ENCODE assay signal across 7 cellular contexts in the genomic region with DNA sequence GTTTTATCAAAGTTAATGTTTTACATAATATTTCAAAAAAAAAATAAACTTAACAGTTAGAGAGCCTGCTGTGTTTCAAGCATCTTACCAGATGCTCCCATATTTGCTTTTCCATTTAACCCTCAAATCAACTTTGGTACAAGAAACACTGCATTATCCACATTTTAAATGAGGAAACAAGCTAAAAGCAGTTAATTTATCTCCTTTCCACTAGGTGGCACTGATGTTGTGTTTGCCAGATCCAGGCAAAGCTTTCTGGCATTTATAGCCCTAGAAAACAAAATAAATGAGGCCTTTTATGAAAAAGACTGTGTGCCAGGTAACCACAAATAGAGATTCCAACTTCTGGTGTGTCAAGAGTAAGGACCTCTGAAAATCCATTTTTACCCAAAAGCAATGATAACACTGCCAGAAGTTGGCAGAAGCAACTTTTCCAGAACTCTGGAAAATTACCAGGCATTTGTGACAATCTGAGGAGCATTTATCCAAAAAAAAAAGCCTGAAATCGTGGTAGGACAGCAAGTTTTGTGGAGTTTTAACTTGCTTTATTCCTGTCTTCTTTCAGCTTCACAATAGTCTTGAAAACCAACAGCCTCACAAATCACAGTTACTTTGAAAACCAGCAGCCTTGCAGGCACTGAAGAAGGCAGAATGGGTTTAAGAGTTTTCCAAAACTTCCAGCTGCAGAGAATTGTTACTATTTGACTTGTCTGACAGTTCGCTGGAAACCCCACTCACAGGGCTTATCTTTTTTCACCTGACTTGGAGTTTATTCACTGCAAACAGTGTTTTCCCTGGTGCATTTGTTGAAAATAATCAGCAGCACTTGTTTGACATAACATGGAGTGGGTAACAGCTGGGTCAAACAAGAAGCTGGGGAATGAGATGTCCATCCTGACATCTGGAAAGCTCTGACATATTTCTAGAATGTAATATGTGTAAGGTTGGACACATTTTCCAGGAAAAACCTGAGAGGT. TPM values are rescaled to one million over a fixed set of nuclear protein-coding genes. Genes with fewer than 3 reads are reported as not detected.
A peak's percentile ranks its signal among the peaks of the same experiment; 100 is the strongest.
DNase-seq lines count a peak whose midpoint lies in the region; FAIRE-seq and TF ChIP-seq lines count a peak whose summit lies in the region.

No MANE protein-coding gene starts in this region.

- H3K27me3 ChIP-seq in H1 (replicated peaks in 1 of 4; ENCODE audit: control insufficient read depth in 3 of 4, extremely low read depth in 1 of 4, insufficient read depth in 3 of 4, low read length in 3 of 4), result no peaks in the 10 kb centered on the region

- no peak overlapping the region for H3K27ac Mint-ChIP-seq in activated T-cell treated with anti-CD3 and anti-CD28 coated beads, Interleukin-2, amount 50 U/mL, for 24 hours

- H4K20me1 ChIP-seq in H1 (replicated peaks in 1 of 2; ENCODE audit: control insufficient read depth in 1 of 2, insufficient read depth in 2 of 2, low read length in 2 of 2), result peaks cover 0 to 2% of the 10 kb centered on the region in 2 experiments

- TF ChIP-seq RAD21 in H1 (IDR thresholded peaks at IDR 0.05 in 1 of 2, conservative IDR thresholded peaks at IDR 0.05 in 1 of 2; ENCODE audit: low read depth in 2 of 2, low read length in 2 of 2), result peak; percentile 73 to 78

- H3K4me1 ChIP-seq in H1 (replicated peaks in 1 of 4; ENCODE audit: control insufficient read depth in 3 of 4, insufficient read depth in 4 of 4, low read length in 3 of 4), result no peaks in the 10 kb centered on the region

- H3K4me1 Mint-ChIP-seq in activated T-cell treated with anti-CD3 and anti-CD28 coated beads, Interleukin-2, amount 50 U/mL, for 24 hours (ENCODE audit: low read depth), result peaks cover 41% of the 10 kb centered on the region

- no peaks in the 10 kb centered on the region; a peak in 2 of 8 replicates for H3K36me3 ChIP-seq in H1 (ENCODE audit: control insufficient read depth in 2 of 4, insufficient read depth in 4 of 4, low read length in 3 of 4)

- no peak overlapping the region for H2AFZ ChIP-seq in H1 (ENCODE audit: low read length)

- H3K9me3 ChIP-seq in H1 (ENCODE audit: insufficient read depth in 2 of 2, low read depth in 1 of 2, low read length in 1 of 2), result no peaks in the 10 kb centered on the region

- H3K23me2 ChIP-seq in H1 (ENCODE audit: low read depth, low read length), result no peaks in the 10 kb centered on the region

- no peak overlapping the region for H2BK15ac ChIP-seq in H1 (ENCODE audit: low read length)

- H2BK12ac ChIP-seq in H1 (ENCODE audit: low read depth, low read length), result no peak overlapping the region

- no peak overlapping the region for H3K4me2 ChIP-seq in H1 (ENCODE audit: insufficient read depth in 1 of 2, low read depth in 2 of 2, low read length in 2 of 2)

- H3K9ac ChIP-seq in H1 (replicated peaks in 1 of 4; ENCODE audit: extremely low read depth in 1 of 4, low read depth in 3 of 4, low read length in 3 of 4), result no peak overlapping the region

- H3K4ac ChIP-seq in H1 (replicated peaks; ENCODE audit: insufficient read length, low read depth, low read length), result no peak overlapping the region

- WGBS in H1 (ENCODE audit: extremely low coverage in 1 of 2, insufficient coverage in 1 of 2, insufficient read length in 1 of 2, insufficient replicate concordance in 2 of 2, low coverage in 1 of 2, low lambda C conversion rate in 2 of 2, missing lambda C conversion rate in 1 of 2), 2 experiments, result 85% methylated on average over 2 of the region's 2 CpGs; no CpG with 5 or more reads in 1 of the 2 experiments

- peaks cover 2% of the 10 kb centered on the region; the same call in 1 of the 2 replicates for H3K79me1 ChIP-seq in H1 (ENCODE audit: low read depth, low read length)

- H4K5ac ChIP-seq in H1 (ENCODE audit: insufficient read length, low read depth, low read length), result no peak overlapping the region

- H3K4me3 Mint-ChIP-seq in activated T-cell treated with anti-CD3 and anti-CD28 coated beads, Interleukin-2, amount 50 U/mL, for 24 hours, result no peak overlapping the region

- H3K36me3 Mint-ChIP-seq in activated T-cell treated with anti-CD3 and anti-CD28 coated beads, Interleukin-2, amount 50 U/mL, for 24 hours (ENCODE audit: low read depth), result peaks cover 38% of the 10 kb centered on the region

- H3K56ac ChIP-seq in H1 (replicated peaks; ENCODE audit: insufficient read length, low read depth, low read length), result no peak overlapping the region

- no peak overlapping the region for H4K91ac ChIP-seq in H1 (replicated peaks; ENCODE audit: insufficient read length, low read length)

- H3K27me3 Mint-ChIP-seq in activated T-cell treated with anti-CD3 and anti-CD28 coated beads, Interleukin-2, amount 50 U/mL, for 24 hours, result no peaks in the 10 kb centered on the region

- no peaks in the 10 kb centered on the region for H3K9me3 Mint-ChIP-seq in activated T-cell treated with anti-CD3 and anti-CD28 coated beads, Interleukin-2, amount 50 U/mL, for 24 hours

- CTCF ChIA-PET in RWPE1 (lab: Yijun Ruan, JAX) (interaction anchor here (0.5 to 2.0 kb wide), 20 partner anchors 8 to 1167 kb away, joined by 3 to 13 read pairs (median 4); a partner anchor contains a TSS), H1 (lab: Charles Lee; ENCODE audit: partially characterized antibody) (interaction anchor here (0.5 to 6.0 kb wide), 37 partner anchors 9 to 1467 kb away, joined by 3 to 44 read pairs (median 4); a partner anchor contains a TSS)

- FAIRE-seq in H1 (lab: Jason Lieb, UNC), result peak; percentile 81

- DNase-seq in EH (ENCODE audit: low read depth) (peak; percentile 65), KBM-7 (peak; percentile 49), RWPE1 (ENCODE audit: low spot score) (peak; percentile 41), H1 (ENCODE audit: low read depth in 1 of 2, low spot score in 2 of 2) (no peak), myocyte (ENCODE audit: low read depth) (peak; percentile 51), NK-92 (lab: John Stamatoyannopoulos, UW; ENCODE audit: unreplicated experiment) (no peak)
- no peak for DNase-seq in activated T-cell treated with anti-CD3 and anti-CD28 coated beads, Interleukin-2, amount 50 U/mL, for 24 hours

- no peak overlapping the region for H3K14ac ChIP-seq in H1 (ENCODE audit: insufficient read length)

- no peak for TF ChIP-seq POLR2A in H1 (IDR thresholded peaks at IDR 0.05; ENCODE audit: control extremely low read depth in 1 of 2, low read depth in 2 of 2, low read length in 2 of 2)

- H2BK5ac ChIP-seq in H1 (ENCODE audit: low read depth, low read length), result 0 out of 2 replicates have a peak overlapping the region, but pooled peaks have one; percentile 77

- H2AK5ac ChIP-seq in H1 (ENCODE audit: low read depth, low read length), result no peak overlapping the region

- no peak overlapping the region for H3K23ac ChIP-seq in H1 (ENCODE audit: insufficient read length)

- H4K8ac ChIP-seq in H1 (ENCODE audit: extremely low read depth, insufficient read depth, low read length), result no peak overlapping the region

- H3K27ac ChIP-seq in RWPE1 (no peak overlapping the region), H1 (ENCODE audit: low read depth, low read length) (no peak overlapping the region)

- in situ Hi-C loops in KBM-7 (cut with MboI; ENCODE audit: low pct_unique_long_range_greater_than_20kb, low sequenced_read_pairs), result no loop called here

- POLR2A ChIA-PET in RWPE1 (lab: Yijun Ruan, JAX; ENCODE audit: low non-redundant PET), result interaction anchor here (0.9 kb wide), 1 partner anchor 9 kb away, joined by 3 read pairs; a partner anchor contains a TSS
- POLR2A ChIA-PET in H1 (lab: Charles Lee; ENCODE audit: partially characterized antibody), result interaction anchor here (0.8 to 2.7 kb wide), 4 partner anchors 10 to 171 kb away, joined by 3 to 16 read pairs (median 4); a partner anchor contains a TSS

- H3K79me2 ChIP-seq in H1 (ENCODE audit: control insufficient read depth in 1 of 2, insufficient read depth in 2 of 2, low read length in 2 of 2), result peaks cover 0 to 6% of the 10 kb centered on the region in 2 experiments; a peak in 2 of 4 replicates

- no peak overlapping the region for H3K18ac ChIP-seq in H1 (ENCODE audit: extremely low read depth, low read length)

- TF ChIP-seq EP300 in H1 (IDR thresholded peaks at IDR 0.05; ENCODE audit: borderline replicate concordance in 1 of 2, low read depth in 2 of 2, low read length in 2 of 2), result no peak

- H3K4me3 ChIP-seq in H1 (ENCODE audit: extremely low read depth in 1 of 4, insufficient read depth in 2 of 4, low read depth in 3 of 4, low read length in 4 of 4), result no peak overlapping the region

- no peak overlapping the region for H2BK120ac ChIP-seq in H1 (replicated peaks; ENCODE audit: low read depth, low read length)

- TF ChIP-seq CTCF in RWPE1 (conservative IDR thresholded peaks at IDR 0.05; ENCODE audit: low read depth) (peak; percentile 86), H1 (IDR thresholded peaks at IDR 0.05; ENCODE audit: control extremely low read depth in 1 of 3, insufficient read depth in 1 of 3, low read depth in 1 of 3, low read length in 3 of 3) (peak in 2 of 3 experiments; percentile 54 to 64; a peak in 2 of 4 replicates)

- no peak overlapping the region for H2BK20ac ChIP-seq in H1 (ENCODE audit: low read length)

RNA-seq across cellular contexts. Expression of a gene that starts 9.2 kb away (rescaled TPM):
- 54.1 and 59.7 TPM in 2 replicates for total RNA-seq in H1 (2021; fragmentation: NEBNext Ultra II Directional; extraction: Animal tissue kit (Norgen Biotek cat#: 25700))
- 21.0 and 38.2 TPM in 2 replicates for polyA plus RNA-seq in H1 (2011; rRNA removed)
- polyA plus RNA-seq in H1 (2011; cell fraction: cytosol; rRNA removed), result 50.4 TPM
- 23.6 TPM for polyA plus RNA-seq in H1 (2011; cell fraction: nucleus; rRNA removed)
- polyA plus RNA-seq in H1 (2012, experiment 1 of 2), result 78.5 to 108 TPM (median 96.7 TPM) in 4 replicates
- polyA plus RNA-seq in H1 (2012, experiment 2 of 2), result 10.2 TPM
- 45.3 TPM for polyA plus RNA-seq in H1 (2013, experiment 1 of 2)
- polyA plus RNA-seq in H1 (2013, experiment 2 of 2), result 43.4 TPM
- polyA minus RNA-seq in H1 (2011; rRNA and poly(A)+ RNA removed), result 18.2 and 21.0 TPM in 2 replicates
- polyA minus RNA-seq in H1 (2011; cell fraction: cytosol; rRNA and poly(A)+ RNA removed), result 15.2 TPM
- polyA minus RNA-seq in H1 (2011; cell fraction: nucleus; rRNA and poly(A)+ RNA removed), result 12.5 TPM
- 20.5 and 25.8 TPM in 2 replicates for total RNA-seq in myocyte
- 64.6 TPM for polyA plus RNA-seq in myocyte (2012)

RNA-seq across cellular contexts. Expression of a gene that starts 10.1 kb away (rescaled TPM):
- total RNA-seq in H1 (2021; fragmentation: NEBNext Ultra II Directional; extraction: Animal tissue kit (Norgen Biotek cat#: 25700)), result 69.6 and 90.1 TPM in 2 replicates
- 10.9 and 22.1 TPM in 2 replicates for polyA plus RNA-seq in H1 (2011; rRNA removed)
- polyA plus RNA-seq in H1 (2011; cell fraction: cytosol; rRNA removed), result 36.9 TPM
- 9.0 TPM for polyA plus RNA-seq in H1 (2011; cell fraction: nucleus; rRNA removed)
- polyA plus RNA-seq in H1 (2012, experiment 1 of 2), result 31.4 to 83.1 TPM (median 39.3 TPM) in 4 replicates
- polyA plus RNA-seq in H1 (2012, experiment 2 of 2), result 31.0 TPM
- 78.4 TPM for polyA plus RNA-seq in H1 (2013, experiment 1 of 2)
- 76.4 TPM for polyA plus RNA-seq in H1 (2013, experiment 2 of 2)
- 12.1 and 14.5 TPM in 2 replicates for polyA minus RNA-seq in H1 (2011; rRNA and poly(A)+ RNA removed)
- 14.8 TPM for polyA minus RNA-seq in H1 (2011; cell fraction: cytosol; rRNA and poly(A)+ RNA removed)
- polyA minus RNA-seq in H1 (2011; cell fraction: nucleus; rRNA and poly(A)+ RNA removed), result 17.7 TPM
- total RNA-seq in myocyte, result 24.0 and 26.4 TPM in 2 replicates
- 13.8 TPM for polyA plus RNA-seq in myocyte (2012)

RNA-seq across cellular contexts. Expression of a gene that starts 22.7 kb away (rescaled TPM):
- total RNA-seq in H1 (2021; fragmentation: NEBNext Ultra II Directional; extraction: Animal tissue kit (Norgen Biotek cat#: 25700)), result 2.7 and 3.5 TPM in 2 replicates
- 1.4 and 1.9 TPM in 2 replicates for polyA plus RNA-seq in H1 (2011; rRNA removed)
- 2.6 TPM for polyA plus RNA-seq in H1 (2011; cell fraction: cytosol; rRNA removed)
- polyA plus RNA-seq in H1 (2011; cell fraction: nucleus; rRNA removed), result 1.4 TPM
- polyA plus RNA-seq in H1 (2012, experiment 1 of 2), result 2.0 to 2.7 TPM (median 2.3 TPM) in 4 replicates
- polyA plus RNA-seq in H1 (2012, experiment 2 of 2), result 0.21 TPM
- 2.7 TPM for polyA plus RNA-seq in H1 (2013, experiment 1 of 2)
- 2.3 TPM for polyA plus RNA-seq in H1 (2013, experiment 2 of 2)
- polyA minus RNA-seq in H1 (2011; rRNA and poly(A)+ RNA removed), result 2.2 and 3.0 TPM in 2 replicates
- polyA minus RNA-seq in H1 (2011; cell fraction: cytosol; rRNA and poly(A)+ RNA removed), result 1.2 TPM
- polyA minus RNA-seq in H1 (2011; cell fraction: nucleus; rRNA and poly(A)+ RNA removed), result 3.8 TPM
- total RNA-seq in myocyte, result 6.9 and 8.9 TPM in 2 replicates
- 3.4 TPM for polyA plus RNA-seq in myocyte (2012)

Comparison
In these comparisons a context has a peak if more than half of its experiments do, and no peak if none do; other contexts are left out.
1. DNase-seq: peak in EH (single experiment), KBM-7 (single experiment), RWPE1 (single experiment) and myocyte (single experiment); none in H1 (0 of 2), NK-92 (single experiment) and activated T-cell treated with anti-CD3 and anti-CD28 coated beads, Interleukin-2, amount 50 U/mL, for 24 hours (single experiment).